8 cellular contexts compared by ENCODE assay signal in the genomic region with DNA sequence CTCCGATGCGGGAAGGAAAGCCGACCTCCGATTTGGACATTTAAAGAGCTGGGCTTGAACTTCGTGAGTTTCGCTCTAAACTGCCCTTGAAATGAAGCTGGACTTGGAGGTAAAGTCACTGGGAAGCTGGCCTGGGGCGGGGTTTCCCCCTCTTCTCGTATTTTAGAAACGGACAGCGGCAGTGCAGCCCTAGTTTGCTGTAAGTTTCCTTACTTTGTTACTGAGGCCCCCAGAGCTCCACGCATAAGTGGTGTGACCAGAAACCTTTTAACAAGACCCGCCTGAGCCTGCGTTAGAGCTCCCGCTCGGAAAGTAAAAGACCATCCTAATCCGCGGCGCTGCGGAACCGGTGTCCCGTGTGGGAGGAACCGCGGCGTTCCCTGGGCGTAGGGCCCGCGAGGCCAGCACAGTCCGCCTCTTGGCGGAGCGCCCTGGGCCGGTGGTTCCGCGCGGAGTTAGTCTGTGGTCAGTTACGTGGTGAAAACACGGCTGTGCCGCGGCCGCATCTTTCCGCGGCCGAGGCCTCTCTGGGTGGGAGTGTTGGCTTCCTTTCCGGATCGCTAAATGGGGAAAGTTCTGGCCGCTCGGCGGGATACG. TPM values are rescaled to one million over a fixed set of nuclear protein-coding genes. Genes with fewer than 3 reads are reported as not detected.
DNase-seq lines count a peak whose midpoint lies in the region; ATAC-seq and TF ChIP-seq lines count a peak whose summit lies in the region.

No MANE protein-coding gene starts in this region.

- H3K4me3 ChIP-seq in BE2C (ENCODE audit: low read depth, low read length) (peak overlapping the region; percentile 68), HEK293 (ENCODE audit: low read depth, low read length) (peak overlapping the region; percentile 90), colonic mucosa (peak overlapping the region; percentile 75)

- peaks cover 27 to 40% of the 10 kb centered on the region in 2 donors for H3K27me3 Mint-ChIP-seq in T-cell

- peak; percentile 24 for DNase-seq in BE2C
- peak in 11 of 34 experiments; percentile 6 to 35 (median 21) for DNase-seq in T-cell
- DNase-seq in colonic mucosa: peak; percentile 67
- DNase-seq in kidney tubule cell (ENCODE audit: low spot score): peak; percentile 56
- peak; percentile 8 to 30 for DNase-seq in stimulated activated CD4-positive, alpha-beta T cell treated with anti-CD3 and anti-CD28 coated beads, Interleukin-1b, Interleukin-23, amount 100 ng/mL, for 4 hours (ENCODE audit: low read depth in 2 of 2)

- ATAC-seq in T-cell (replicated peaks in 1 of 4) (peak; percentile 38 to 61 (median 53)), GM21360 (IDR thresholded peaks at IDR 0.05; ENCODE audit: unreplicated experiment) (no peak), HG02973 (IDR thresholded peaks at IDR 0.05; ENCODE audit: unreplicated experiment) (no peak)

- peaks cover 10 to 14% (median 11%) of the 10 kb centered on the region in 3 donors for H3K4me1 Mint-ChIP-seq in T-cell

- H3K9me3 ChIP-seq in BE2C: no peaks in the 10 kb centered on the region
- H3K9me3 ChIP-seq in HEK293 (ENCODE audit: control insufficient read depth, insufficient read depth, low read depth, low read length): no peaks in the 10 kb centered on the region
- no peaks in the 10 kb centered on the region for H3K9me3 ChIP-seq in colonic mucosa

- H3K4me3 Mint-ChIP-seq in T-cell: peak overlapping the region; percentile 68 to 81 (median 73)

- H3K36me3 Mint-ChIP-seq in T-cell: no peaks in the 10 kb centered on the region

- no peaks in the 10 kb centered on the region for H3K4me1 ChIP-seq in BE2C
- no peaks in the 10 kb centered on the region for H3K4me1 ChIP-seq in HEK293 (ENCODE audit: control insufficient read depth, insufficient read depth, low read length)
- H3K4me1 ChIP-seq in colonic mucosa: no peaks in the 10 kb centered on the region

- TF ChIP-seq CTCF in BE2C (IDR thresholded peaks at IDR 0.05; ENCODE audit: low read depth, low read length) (no peak), HEK293 (tag by site-specific recombination; IDR thresholded peaks at IDR 0.05) (no peak), colonic mucosa (IDR thresholded peaks at IDR 0.05) (no peak)

- H3K27me3 ChIP-seq in BE2C: peaks cover 39% of the 10 kb centered on the region
- no peaks in the 10 kb centered on the region for H3K27me3 ChIP-seq in colonic mucosa

- H3K9me3 Mint-ChIP-seq in T-cell: no peaks in the 10 kb centered on the region

- H3K27ac Mint-ChIP-seq in T-cell: no peak overlapping the region

- peak overlapping the region; percentile 59; the same call in 1 of the 2 replicates for H3K27ac ChIP-seq in HEK293 (ENCODE audit: extremely low read depth, low read depth, low read length)
- peak overlapping the region; percentile 78 for H3K27ac ChIP-seq in colonic mucosa

- H3K9ac ChIP-seq in colonic mucosa (ENCODE audit: low read depth in 2 of 2, low read length in 2 of 2): peak overlapping the region; percentile 94 to 98

- intact Hi-C loops in colonic mucosa (cut with DNase I): no loop called here

- H3K36me3 ChIP-seq in BE2C (no peaks in the 10 kb centered on the region), HEK293 (ENCODE audit: control insufficient read depth in 2 of 2, insufficient read depth in 1 of 2, low read length in 2 of 2) (no peaks in the 10 kb centered on the region), colonic mucosa (no peaks in the 10 kb centered on the region)

- CTCF ChIA-PET in HEK293 (lab: Yijun Ruan, JAX): no interaction called here
- CTCF ChIA-PET in T-cell (lab: Charles Lee): interaction anchor here in 1 of 2 donors (0.8 to 1.7 kb wide), 2 partner anchors 32 to 54 kb away, joined by 3 read pairs; no protein-coding TSS in a partner anchor

- POLR2A ChIA-PET in HEK293 (lab: Yijun Ruan, JAX) (interaction anchor here (0.7 to 1.0 kb wide), 2 partner anchors 15 to 18 kb away, joined by 3 read pairs; no protein-coding TSS in a partner anchor), T-cell (lab: Charles Lee) (interaction anchor here in 1 of 2 donors (0.8 kb wide), 1 partner anchor 33 kb away, joined by 4 read pairs; no protein-coding TSS in a partner anchor)

TF ChIP-seq in HEK293, 187 proteins besides CTCF, POLR2A, EP300 and RAD21 (continues in another document):
- TF ChIP-seq ZFHX2 (tag by site-specific recombination; conservative IDR thresholded peaks at IDR 0.05): peak; percentile 38; the same call in 1 of the 2 replicates
- peak; percentile 47 for TF ChIP-seq ZBTB20 (tag by site-specific recombination; IDR thresholded peaks at IDR 0.05)
- no peak for TF ChIP-seq ZNF629 (tag by site-specific recombination; IDR thresholded peaks at IDR 0.05)
- TF ChIP-seq ZNF600 (tag by site-specific recombination; IDR thresholded peaks at IDR 0.05): peak; percentile 63; the same call in 1 of the 2 replicates
- TF ChIP-seq KLF9 (tag by site-specific recombination; IDR thresholded peaks at IDR 0.05; ENCODE audit: low read depth): peak; percentile 49; the same call in 1 of the 2 replicates
- TF ChIP-seq, protein P1, sequence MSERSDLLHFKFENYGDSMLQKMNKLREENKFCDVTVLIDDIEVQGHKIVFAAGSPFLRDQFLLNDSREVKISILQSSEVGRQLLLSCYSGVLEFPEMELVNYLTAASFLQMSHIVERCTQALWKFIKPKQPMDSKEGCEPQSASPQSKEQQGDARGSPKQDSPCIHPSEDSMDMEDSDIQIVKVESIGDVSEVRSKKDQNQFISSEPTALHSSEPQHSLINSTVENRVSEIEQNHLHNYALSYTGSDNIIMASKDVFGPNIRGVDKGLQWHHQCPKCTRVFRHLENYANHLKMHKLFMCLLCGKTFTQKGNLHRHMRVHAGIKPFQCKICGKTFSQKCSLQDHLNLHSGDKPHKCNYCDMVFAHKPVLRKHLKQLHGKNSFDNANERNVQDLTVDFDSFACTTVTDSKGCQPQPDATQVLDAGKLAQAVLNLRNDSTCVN (tag by site-specific recombination; optimal IDR thresholded peaks at IDR 0.05): peak; percentile 76
- TF ChIP-seq ZNF660 (tag by site-specific recombination; IDR thresholded peaks at IDR 0.05): 0 out of 2 replicates have a peak, but pooled peaks have one; percentile 12
- no peak for TF ChIP-seq ZNF610 (tag by site-specific recombination; IDR thresholded peaks at IDR 0.05; ENCODE audit: borderline replicate concordance)
- no peak for TF ChIP-seq ZNF768 (tag by site-specific recombination; IDR thresholded peaks at IDR 0.05)
- no peak for TF ChIP-seq SCRT1 (tag by site-specific recombination; IDR thresholded peaks at IDR 0.05; ENCODE audit: borderline replicate concordance)
- no peak for TF ChIP-seq ZNF791 (tag by site-specific recombination; IDR thresholded peaks at IDR 0.05)
- TF ChIP-seq, protein P2, sequence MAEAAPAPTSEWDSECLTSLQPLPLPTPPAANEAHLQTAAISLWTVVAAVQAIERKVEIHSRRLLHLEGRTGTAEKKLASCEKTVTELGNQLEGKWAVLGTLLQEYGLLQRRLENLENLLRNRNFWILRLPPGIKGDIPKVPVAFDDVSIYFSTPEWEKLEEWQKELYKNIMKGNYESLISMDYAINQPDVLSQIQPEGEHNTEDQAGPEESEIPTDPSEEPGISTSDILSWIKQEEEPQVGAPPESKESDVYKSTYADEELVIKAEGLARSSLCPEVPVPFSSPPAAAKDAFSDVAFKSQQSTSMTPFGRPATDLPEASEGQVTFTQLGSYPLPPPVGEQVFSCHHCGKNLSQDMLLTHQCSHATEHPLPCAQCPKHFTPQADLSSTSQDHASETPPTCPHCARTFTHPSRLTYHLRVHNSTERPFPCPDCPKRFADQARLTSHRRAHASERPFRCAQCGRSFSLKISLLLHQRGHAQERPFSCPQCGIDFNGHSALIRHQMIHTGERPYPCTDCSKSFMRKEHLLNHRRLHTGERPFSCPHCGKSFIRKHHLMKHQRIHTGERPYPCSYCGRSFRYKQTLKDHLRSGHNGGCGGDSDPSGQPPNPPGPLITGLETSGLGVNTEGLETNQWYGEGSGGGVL (tag by site-specific recombination; IDR thresholded peaks at IDR 0.05): no peak
- peak; percentile 59 for TF ChIP-seq KLF16 (tag by site-specific recombination; IDR thresholded peaks at IDR 0.05)
- TF ChIP-seq ZNF670 (tag by site-specific recombination; IDR thresholded peaks at IDR 0.05; ENCODE audit: low read depth): no peak
- TF ChIP-seq, protein P3, sequence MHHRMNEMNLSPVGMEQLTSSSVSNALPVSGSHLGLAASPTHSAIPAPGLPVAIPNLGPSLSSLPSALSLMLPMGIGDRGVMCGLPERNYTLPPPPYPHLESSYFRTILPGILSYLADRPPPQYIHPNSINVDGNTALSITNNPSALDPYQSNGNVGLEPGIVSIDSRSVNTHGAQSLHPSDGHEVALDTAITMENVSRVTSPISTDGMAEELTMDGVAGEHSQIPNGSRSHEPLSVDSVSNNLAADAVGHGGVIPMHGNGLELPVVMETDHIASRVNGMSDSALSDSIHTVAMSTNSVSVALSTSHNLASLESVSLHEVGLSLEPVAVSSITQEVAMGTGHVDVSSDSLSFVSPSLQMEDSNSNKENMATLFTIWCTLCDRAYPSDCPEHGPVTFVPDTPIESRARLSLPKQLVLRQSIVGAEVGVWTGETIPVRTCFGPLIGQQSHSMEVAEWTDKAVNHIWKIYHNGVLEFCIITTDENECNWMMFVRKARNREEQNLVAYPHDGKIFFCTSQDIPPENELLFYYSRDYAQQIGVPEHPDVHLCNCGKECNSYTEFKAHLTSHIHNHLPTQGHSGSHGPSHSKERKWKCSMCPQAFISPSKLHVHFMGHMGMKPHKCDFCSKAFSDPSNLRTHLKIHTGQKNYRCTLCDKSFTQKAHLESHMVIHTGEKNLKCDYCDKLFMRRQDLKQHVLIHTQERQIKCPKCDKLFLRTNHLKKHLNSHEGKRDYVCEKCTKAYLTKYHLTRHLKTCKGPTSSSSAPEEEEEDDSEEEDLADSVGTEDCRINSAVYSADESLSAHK (tag by site-specific recombination; IDR thresholded peaks at IDR 0.05): peak; percentile 45; the same call in 1 of the 2 replicates
- TF ChIP-seq ZNF335 (tag by site-specific recombination; conservative IDR thresholded peaks at IDR 0.05): peak; percentile 69
- TF ChIP-seq ZFP37 (tag by site-specific recombination; IDR thresholded peaks at IDR 0.05): peak; percentile 64; the same call in 1 of the 2 replicates
- 0 out of 2 replicates have a peak, but pooled peaks have one; percentile 6 for TF ChIP-seq KLF1 (tag by site-specific recombination; IDR thresholded peaks at IDR 0.05)
- TF ChIP-seq SP3 (tag by site-specific recombination; IDR thresholded peaks at IDR 0.05): 0 out of 2 replicates have a peak, but pooled peaks have one; percentile 22
- TF ChIP-seq ZXDB (tag by site-specific recombination; IDR thresholded peaks at IDR 0.05): peak; percentile 35; the same call in 1 of the 2 replicates
- no peak for TF ChIP-seq ZNF114 (tag by site-specific recombination; IDR thresholded peaks at IDR 0.05)
- TF ChIP-seq SP2 (tag by site-specific recombination; IDR thresholded peaks at IDR 0.05): peak; percentile 22; the same call in 1 of the 2 replicates
- no peak for TF ChIP-seq ZNF510 (tag by site-specific recombination; IDR thresholded peaks at IDR 0.05; ENCODE audit: insufficient replicate concordance)

RNA-seq across cellular contexts. Expression of a gene that starts 0.4 kb away (rescaled TPM):
- polyA plus RNA-seq in BE2C (2012; ENCODE audit: insufficient read depth, insufficient read length, low read depth): 1.2 TPM
- total RNA-seq in T-cell: under 1 TPM; 0.16 to 0.92 (median 0.55) TPM
- total RNA-seq in colonic mucosa: 100 to 1,000 TPM in 1 of 2 donors, 10 to 100 TPM in 1; 43.1 to 108 TPM

Comparison
In these comparisons a context has a peak if more than half of its experiments do, and no peak if none do; other contexts are left out.
1. ATAC-seq: peak in T-cell (4 of 4); none in GM21360 (single experiment) and HG02973 (single experiment).
2. RNA of a gene that starts 0.4 kb away (total RNA-seq): 43.1 to 108 TPM in colonic mucosa; 0.16 to 0.92 TPM in T-cell; every median in the first group is over 10 times any median in the second.
3. Peak in every context shown above with its lines, with median percentiles within 50 percentile points of each other: H3K4me3 ChIP-seq.